1 cellular context compared by ENCODE assay signal in genomic region chr17:16243811-16244567, GRCh38.
TF ChIP-seq lines count a peak whose summit lies in the region.

No MANE protein-coding gene starts in this region.

TF ChIP-seq in WTC11, 78 proteins besides CTCF, POLR2A, EP300 and RAD21 (continued from another document):
- TF ChIP-seq, protein P1, sequence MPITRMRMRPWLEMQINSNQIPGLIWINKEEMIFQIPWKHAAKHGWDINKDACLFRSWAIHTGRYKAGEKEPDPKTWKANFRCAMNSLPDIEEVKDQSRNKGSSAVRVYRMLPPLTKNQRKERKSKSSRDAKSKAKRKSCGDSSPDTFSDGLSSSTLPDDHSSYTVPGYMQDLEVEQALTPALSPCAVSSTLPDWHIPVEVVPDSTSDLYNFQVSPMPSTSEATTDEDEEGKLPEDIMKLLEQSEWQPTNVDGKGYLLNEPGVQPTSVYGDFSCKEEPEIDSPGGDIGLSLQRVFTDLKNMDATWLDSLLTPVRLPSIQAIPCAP (CRISPR knock-in tag; IDR thresholded peaks at IDR 0.05): no peak
- TF ChIP-seq MXD4 (CRISPR knock-in tag; IDR thresholded peaks at IDR 0.05; ENCODE audit: borderline replicate concordance) (no peak), ZSCAN18 (CRISPR knock-in tag; IDR thresholded peaks at IDR 0.05) (no peak), RORB (CRISPR knock-in tag; IDR thresholded peaks at IDR 0.05) (no peak), PRRX2 (CRISPR knock-in tag; IDR thresholded peaks at IDR 0.05) (no peak), HMGA2 (CRISPR knock-in tag; IDR thresholded peaks at IDR 0.05) (no peak), MYBL2 (CRISPR knock-in tag; IDR thresholded peaks at IDR 0.05) (no peak), TEAD1 (CRISPR knock-in tag; IDR thresholded peaks at IDR 0.05) (no peak), ZNF317 (CRISPR knock-in tag; IDR thresholded peaks at IDR 0.05; ENCODE audit: borderline replicate concordance, low read depth) (no peak), GRHL2 (CRISPR knock-in tag; IDR thresholded peaks at IDR 0.05; ENCODE audit: insufficient replicate concordance, severe bottlenecking) (no peak)
- TF ChIP-seq, protein P2, sequence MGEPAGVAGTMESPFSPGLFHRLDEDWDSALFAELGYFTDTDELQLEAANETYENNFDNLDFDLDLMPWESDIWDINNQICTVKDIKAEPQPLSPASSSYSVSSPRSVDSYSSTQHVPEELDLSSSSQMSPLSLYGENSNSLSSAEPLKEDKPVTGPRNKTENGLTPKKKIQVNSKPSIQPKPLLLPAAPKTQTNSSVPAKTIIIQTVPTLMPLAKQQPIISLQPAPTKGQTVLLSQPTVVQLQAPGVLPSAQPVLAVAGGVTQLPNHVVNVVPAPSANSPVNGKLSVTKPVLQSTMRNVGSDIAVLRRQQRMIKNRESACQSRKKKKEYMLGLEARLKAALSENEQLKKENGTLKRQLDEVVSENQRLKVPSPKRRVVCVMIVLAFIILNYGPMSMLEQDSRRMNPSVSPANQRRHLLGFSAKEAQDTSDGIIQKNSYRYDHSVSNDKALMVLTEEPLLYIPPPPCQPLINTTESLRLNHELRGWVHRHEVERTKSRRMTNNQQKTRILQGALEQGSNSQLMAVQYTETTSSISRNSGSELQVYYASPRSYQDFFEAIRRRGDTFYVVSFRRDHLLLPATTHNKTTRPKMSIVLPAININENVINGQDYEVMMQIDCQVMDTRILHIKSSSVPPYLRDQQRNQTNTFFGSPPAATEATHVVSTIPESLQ (CRISPR knock-in tag; IDR thresholded peaks at IDR 0.05): no peak
